1 cellular context compared by ENCODE assay signal in the genomic region with DNA sequence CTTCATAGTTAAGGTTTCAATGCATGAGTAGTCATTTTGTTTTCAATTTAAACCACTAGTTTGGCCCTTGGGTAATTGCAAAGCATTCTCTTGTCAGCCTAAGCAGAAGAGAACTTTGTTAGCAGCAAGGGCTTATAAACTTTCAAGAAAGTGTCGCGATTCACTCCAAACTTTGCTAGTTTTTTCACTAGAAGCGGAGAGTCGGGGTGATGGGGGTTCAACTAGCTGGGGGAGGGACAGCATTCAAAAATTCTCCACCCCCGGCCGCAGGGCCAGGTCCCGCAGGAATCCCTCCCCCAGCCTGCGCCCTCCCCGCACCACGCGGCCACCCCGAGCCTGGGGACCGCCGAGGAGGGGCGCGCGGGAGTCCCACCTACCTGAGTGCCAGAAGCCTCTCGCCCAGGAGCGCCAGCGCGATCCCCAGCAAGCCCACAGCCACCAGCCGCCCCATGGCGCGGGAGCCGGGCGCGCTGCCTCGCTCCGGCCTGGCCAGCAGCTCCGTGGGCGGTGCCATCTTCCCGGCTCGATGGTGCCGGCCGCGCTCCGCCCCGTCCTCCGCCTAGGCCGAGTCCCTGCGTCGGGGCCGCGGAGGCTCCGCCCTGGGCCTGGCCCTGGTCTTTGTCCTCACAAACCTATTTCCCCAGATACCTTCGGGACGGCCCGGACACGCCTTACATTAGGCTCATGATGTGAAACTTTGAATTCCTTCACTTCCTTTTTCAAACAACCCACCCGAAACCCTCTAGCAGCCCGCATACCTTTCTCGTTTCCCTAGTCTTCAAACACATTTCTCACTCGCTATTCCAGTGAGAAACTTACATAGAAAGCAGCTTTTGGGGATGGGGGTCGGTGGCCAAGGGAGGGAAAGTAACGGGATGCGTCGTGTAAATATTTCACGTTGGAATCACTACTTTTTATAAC.
TF ChIP-seq lines count a peak whose summit lies in the region.

A gene (minus strand): TSS at position 528 of the 921 bp plus-strand sequence. CDS start 77 bp downstream, at position 451.

TF ChIP-seq in HepG2, 621 proteins besides CTCF, POLR2A, EP300 and RAD21 (continued from another document and continues in another):
- TF ChIP-seq, protein P1, sequence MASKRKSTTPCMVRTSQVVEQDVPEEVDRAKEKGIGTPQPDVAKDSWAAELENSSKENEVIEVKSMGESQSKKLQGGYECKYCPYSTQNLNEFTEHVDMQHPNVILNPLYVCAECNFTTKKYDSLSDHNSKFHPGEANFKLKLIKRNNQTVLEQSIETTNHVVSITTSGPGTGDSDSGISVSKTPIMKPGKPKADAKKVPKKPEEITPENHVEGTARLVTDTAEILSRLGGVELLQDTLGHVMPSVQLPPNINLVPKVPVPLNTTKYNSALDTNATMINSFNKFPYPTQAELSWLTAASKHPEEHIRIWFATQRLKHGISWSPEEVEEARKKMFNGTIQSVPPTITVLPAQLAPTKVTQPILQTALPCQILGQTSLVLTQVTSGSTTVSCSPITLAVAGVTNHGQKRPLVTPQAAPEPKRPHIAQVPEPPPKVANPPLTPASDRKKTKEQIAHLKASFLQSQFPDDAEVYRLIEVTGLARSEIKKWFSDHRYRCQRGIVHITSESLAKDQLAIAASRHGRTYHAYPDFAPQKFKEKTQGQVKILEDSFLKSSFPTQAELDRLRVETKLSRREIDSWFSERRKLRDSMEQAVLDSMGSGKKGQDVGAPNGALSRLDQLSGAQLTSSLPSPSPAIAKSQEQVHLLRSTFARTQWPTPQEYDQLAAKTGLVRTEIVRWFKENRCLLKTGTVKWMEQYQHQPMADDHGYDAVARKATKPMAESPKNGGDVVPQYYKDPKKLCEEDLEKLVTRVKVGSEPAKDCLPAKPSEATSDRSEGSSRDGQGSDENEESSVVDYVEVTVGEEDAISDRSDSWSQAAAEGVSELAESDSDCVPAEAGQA (IDR thresholded peaks at IDR 0.05; ENCODE audit: low read depth): no peak
- TF ChIP-seq, protein P1 (CRISPR knock-in tag; IDR thresholded peaks at IDR 0.05; ENCODE audit: borderline replicate concordance): peak; percentile 92
- TF ChIP-seq KAT8 (CRISPR knock-in tag; IDR thresholded peaks at IDR 0.05): peak; percentile 68; the same call in 1 of the 2 replicates
- TF ChIP-seq GLI4 (CRISPR knock-in tag; IDR thresholded peaks at IDR 0.05; ENCODE audit: borderline replicate concordance): no peak
- TF ChIP-seq, protein P2, sequence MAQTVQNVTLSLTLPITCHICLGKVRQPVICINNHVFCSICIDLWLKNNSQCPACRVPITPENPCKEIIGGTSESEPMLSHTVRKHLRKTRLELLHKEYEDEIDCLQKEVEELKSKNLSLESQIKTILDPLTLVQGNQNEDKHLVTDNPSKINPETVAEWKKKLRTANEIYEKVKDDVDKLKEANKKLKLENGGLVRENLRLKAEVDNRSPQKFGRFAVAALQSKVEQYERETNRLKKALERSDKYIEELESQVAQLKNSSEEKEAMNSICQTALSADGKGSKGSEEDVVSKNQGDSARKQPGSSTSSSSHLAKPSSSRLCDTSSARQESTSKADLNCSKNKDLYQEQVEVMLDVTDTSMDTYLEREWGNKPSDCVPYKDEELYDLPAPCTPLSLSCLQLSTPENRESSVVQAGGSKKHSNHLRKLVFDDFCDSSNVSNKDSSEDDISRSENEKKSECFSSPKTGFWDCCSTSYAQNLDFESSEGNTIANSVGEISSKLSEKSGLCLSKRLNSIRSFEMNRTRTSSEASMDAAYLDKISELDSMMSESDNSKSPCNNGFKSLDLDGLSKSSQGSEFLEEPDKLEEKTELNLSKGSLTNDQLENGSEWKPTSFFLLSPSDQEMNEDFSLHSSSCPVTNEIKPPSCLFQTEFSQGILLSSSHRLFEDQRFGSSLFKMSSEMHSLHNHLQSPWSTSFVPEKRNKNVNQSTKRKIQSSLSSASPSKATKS (CRISPR knock-in tag; IDR thresholded peaks at IDR 0.05): no peak
- TF ChIP-seq ZNF446 (CRISPR knock-in tag; IDR thresholded peaks at IDR 0.05): peak; percentile 83; the same call in 1 of the 2 replicates
- 0 out of 2 replicates have a peak, but pooled peaks have one; percentile 26 for TF ChIP-seq ZIK1 (CRISPR knock-in tag; IDR thresholded peaks at IDR 0.05; ENCODE audit: borderline replicate concordance, low read depth)
- no peak for TF ChIP-seq FOXP1 (IDR thresholded peaks at IDR 0.05)
- TF ChIP-seq FOXP1 (CRISPR knock-in tag; IDR thresholded peaks at IDR 0.05): no peak
- TF ChIP-seq NFKBIZ (CRISPR knock-in tag; IDR thresholded peaks at IDR 0.05): no peak
- TF ChIP-seq EEA1 (CRISPR knock-in tag; IDR thresholded peaks at IDR 0.05; ENCODE audit: borderline replicate concordance): peak; percentile 70; the same call in 1 of the 2 replicates
- TF ChIP-seq NFYB (CRISPR knock-in tag; IDR thresholded peaks at IDR 0.05): no peak
- TF ChIP-seq KDM2A (CRISPR knock-in tag; IDR thresholded peaks at IDR 0.05; ENCODE audit: borderline replicate concordance, low read depth): peak; percentile 85
- TF ChIP-seq, protein P3, sequence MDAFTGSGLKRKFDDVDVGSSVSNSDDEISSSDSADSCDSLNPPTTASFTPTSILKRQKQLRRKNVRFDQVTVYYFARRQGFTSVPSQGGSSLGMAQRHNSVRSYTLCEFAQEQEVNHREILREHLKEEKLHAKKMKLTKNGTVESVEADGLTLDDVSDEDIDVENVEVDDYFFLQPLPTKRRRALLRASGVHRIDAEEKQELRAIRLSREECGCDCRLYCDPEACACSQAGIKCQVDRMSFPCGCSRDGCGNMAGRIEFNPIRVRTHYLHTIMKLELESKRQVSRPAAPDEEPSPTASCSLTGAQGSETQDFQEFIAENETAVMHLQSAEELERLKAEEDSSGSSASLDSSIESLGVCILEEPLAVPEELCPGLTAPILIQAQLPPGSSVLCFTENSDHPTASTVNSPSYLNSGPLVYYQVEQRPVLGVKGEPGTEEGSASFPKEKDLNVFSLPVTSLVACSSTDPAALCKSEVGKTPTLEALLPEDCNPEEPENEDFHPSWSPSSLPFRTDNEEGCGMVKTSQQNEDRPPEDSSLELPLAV (CRISPR knock-in tag; conservative IDR thresholded peaks at IDR 0.05; ENCODE audit: low read depth): no peak
- TF ChIP-seq, protein P4, sequence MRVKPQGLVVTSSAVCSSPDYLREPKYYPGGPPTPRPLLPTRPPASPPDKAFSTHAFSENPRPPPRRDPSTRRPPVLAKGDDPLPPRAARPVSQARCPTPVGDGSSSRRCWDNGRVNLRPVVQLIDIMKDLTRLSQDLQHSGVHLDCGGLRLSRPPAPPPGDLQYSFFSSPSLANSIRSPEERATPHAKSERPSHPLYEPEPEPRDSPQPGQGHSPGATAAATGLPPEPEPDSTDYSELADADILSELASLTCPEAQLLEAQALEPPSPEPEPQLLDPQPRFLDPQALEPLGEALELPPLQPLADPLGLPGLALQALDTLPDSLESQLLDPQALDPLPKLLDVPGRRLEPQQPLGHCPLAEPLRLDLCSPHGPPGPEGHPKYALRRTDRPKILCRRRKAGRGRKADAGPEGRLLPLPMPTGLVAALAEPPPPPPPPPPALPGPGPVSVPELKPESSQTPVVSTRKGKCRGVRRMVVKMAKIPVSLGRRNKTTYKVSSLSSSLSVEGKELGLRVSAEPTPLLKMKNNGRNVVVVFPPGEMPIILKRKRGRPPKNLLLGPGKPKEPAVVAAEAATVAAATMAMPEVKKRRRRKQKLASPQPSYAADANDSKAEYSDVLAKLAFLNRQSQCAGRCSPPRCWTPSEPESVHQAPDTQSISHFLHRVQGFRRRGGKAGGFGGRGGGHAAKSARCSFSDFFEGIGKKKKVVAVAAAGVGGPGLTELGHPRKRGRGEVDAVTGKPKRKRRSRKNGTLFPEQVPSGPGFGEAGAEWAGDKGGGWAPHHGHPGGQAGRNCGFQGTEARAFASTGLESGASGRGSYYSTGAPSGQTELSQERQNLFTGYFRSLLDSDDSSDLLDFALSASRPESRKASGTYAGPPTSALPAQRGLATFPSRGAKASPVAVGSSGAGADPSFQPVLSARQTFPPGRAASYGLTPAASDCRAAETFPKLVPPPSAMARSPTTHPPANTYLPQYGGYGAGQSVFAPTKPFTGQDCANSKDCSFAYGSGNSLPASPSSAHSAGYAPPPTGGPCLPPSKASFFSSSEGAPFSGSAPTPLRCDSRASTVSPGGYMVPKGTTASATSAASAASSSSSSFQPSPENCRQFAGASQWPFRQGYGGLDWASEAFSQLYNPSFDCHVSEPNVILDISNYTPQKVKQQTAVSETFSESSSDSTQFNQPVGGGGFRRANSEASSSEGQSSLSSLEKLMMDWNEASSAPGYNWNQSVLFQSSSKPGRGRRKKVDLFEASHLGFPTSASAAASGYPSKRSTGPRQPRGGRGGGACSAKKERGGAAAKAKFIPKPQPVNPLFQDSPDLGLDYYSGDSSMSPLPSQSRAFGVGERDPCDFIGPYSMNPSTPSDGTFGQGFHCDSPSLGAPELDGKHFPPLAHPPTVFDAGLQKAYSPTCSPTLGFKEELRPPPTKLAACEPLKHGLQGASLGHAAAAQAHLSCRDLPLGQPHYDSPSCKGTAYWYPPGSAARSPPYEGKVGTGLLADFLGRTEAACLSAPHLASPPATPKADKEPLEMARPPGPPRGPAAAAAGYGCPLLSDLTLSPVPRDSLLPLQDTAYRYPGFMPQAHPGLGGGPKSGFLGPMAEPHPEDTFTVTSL (CRISPR knock-in tag; IDR thresholded peaks at IDR 0.05; ENCODE audit: borderline replicate concordance): no peak; the same call in 1 of the 2 replicates
- TF ChIP-seq, protein P5, sequence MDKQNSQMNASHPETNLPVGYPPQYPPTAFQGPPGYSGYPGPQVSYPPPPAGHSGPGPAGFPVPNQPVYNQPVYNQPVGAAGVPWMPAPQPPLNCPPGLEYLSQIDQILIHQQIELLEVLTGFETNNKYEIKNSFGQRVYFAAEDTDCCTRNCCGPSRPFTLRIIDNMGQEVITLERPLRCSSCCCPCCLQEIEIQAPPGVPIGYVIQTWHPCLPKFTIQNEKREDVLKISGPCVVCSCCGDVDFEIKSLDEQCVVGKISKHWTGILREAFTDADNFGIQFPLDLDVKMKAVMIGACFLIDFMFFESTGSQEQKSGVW (CRISPR knock-in tag; IDR thresholded peaks at IDR 0.05; ENCODE audit: borderline replicate concordance): no peak
- peak; percentile 50; the same call in 1 of the 2 replicates for TF ChIP-seq FOXC1 (CRISPR knock-in tag; IDR thresholded peaks at IDR 0.05; ENCODE audit: borderline replicate concordance)
- TF ChIP-seq, protein P6, sequence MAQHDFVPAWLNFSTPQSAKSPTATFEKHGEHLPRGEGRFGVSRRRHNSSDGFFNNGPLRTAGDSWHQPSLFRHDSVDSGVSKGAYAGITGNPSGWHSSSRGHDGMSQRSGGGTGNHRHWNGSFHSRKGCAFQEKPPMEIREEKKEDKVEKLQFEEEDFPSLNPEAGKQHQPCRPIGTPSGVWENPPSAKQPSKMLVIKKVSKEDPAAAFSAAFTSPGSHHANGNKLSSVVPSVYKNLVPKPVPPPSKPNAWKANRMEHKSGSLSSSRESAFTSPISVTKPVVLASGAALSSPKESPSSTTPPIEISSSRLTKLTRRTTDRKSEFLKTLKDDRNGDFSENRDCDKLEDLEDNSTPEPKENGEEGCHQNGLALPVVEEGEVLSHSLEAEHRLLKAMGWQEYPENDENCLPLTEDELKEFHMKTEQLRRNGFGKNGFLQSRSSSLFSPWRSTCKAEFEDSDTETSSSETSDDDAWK (CRISPR knock-in tag; IDR thresholded peaks at IDR 0.05): no peak
- peak; percentile 76 for TF ChIP-seq GABPB1 (CRISPR knock-in tag; IDR thresholded peaks at IDR 0.05)
- no peak for TF ChIP-seq SMARCC2 (IDR thresholded peaks at IDR 0.05)
- TF ChIP-seq ARNTL (CRISPR knock-in tag; IDR thresholded peaks at IDR 0.05): peak; percentile 55; the same call in 1 of the 2 replicates
- no peak for TF ChIP-seq ZNF672 (CRISPR knock-in tag; IDR thresholded peaks at IDR 0.05)
- no peak for TF ChIP-seq PCBP2 (optimal IDR thresholded peaks at IDR 0.05; ENCODE audit: low read depth, low read length, poor library complexity, severe bottlenecking)
- TF ChIP-seq TBX2 (CRISPR knock-in tag; IDR thresholded peaks at IDR 0.05; ENCODE audit: borderline replicate concordance): peak; percentile 86
- peak; percentile 75; the same call in 1 of the 2 replicates for TF ChIP-seq MAF1 (CRISPR knock-in tag; IDR thresholded peaks at IDR 0.05; ENCODE audit: borderline replicate concordance)
- TF ChIP-seq ZNF17 (CRISPR knock-in tag; IDR thresholded peaks at IDR 0.05): no peak
- TF ChIP-seq, protein P7, sequence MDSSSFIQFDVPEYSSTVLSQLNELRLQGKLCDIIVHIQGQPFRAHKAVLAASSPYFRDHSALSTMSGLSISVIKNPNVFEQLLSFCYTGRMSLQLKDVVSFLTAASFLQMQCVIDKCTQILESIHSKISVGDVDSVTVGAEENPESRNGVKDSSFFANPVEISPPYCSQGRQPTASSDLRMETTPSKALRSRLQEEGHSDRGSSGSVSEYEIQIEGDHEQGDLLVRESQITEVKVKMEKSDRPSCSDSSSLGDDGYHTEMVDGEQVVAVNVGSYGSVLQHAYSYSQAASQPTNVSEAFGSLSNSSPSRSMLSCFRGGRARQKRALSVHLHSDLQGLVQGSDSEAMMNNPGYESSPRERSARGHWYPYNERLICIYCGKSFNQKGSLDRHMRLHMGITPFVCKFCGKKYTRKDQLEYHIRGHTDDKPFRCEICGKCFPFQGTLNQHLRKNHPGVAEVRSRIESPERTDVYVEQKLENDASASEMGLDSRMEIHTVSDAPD (CRISPR knock-in tag; IDR thresholded peaks at IDR 0.05): no peak
- no peak; the same call in 1 of the 2 replicates for TF ChIP-seq ZNF709 (CRISPR knock-in tag; IDR thresholded peaks at IDR 0.05)
- TF ChIP-seq, protein P8, sequence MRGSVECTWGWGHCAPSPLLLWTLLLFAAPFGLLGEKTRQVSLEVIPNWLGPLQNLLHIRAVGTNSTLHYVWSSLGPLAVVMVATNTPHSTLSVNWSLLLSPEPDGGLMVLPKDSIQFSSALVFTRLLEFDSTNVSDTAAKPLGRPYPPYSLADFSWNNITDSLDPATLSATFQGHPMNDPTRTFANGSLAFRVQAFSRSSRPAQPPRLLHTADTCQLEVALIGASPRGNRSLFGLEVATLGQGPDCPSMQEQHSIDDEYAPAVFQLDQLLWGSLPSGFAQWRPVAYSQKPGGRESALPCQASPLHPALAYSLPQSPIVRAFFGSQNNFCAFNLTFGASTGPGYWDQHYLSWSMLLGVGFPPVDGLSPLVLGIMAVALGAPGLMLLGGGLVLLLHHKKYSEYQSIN (CRISPR knock-in tag; IDR thresholded peaks at IDR 0.05; ENCODE audit: borderline replicate concordance): no peak
